In the genomic region with DNA sequence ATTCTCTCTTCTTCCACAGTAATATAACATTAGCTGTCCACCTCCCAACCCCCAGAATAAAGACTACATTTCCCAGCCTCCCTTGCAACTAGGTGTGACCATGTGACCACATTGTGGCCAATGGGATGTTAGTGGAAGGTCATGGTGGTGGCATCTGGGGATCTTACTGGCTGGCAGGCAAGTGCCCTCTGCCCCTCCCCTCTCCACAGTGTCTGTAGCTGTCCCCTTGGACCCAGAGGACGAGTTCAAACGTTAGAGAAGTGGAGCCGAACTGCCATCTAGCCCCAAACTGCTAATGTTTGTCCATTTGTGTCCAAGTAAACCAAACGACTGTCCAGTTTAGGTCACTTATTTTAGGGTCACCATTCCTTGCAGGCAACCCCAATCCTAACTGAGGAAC, we compare ENCODE assay signal across 8 cellular contexts. TPM values are rescaled to one million over a fixed set of nuclear protein-coding genes. Genes with fewer than 3 reads are reported as not detected.
A peak's percentile ranks its signal among the peaks of the same experiment; 100 is the strongest.
DNase-seq lines count a peak whose midpoint lies in the region; ATAC-seq, FAIRE-seq and TF ChIP-seq lines count a peak whose summit lies in the region.
"Had no signal": no experiment of that assay in that cellular context is flagged by ENCODE, and none has a peak within 500 bp of the region (broad histone marks: within the 10 kb centered on the region; RNA-seq: fewer than 3 reads in every experiment).

No MANE protein-coding gene starts in this region.

- no peaks in the 10 kb centered on the region for H3K9me3 ChIP-seq in DND-41 (ENCODE audit: insufficient read depth, low read length, severe bottlenecking)
- no peaks in the 10 kb centered on the region for H3K9me3 ChIP-seq in endothelial cell of umbilical vein (replicated peaks; ENCODE audit: control insufficient read depth, insufficient read depth, low read length)

- intact Hi-C loops in endothelial cell of umbilical vein (cut with micrococcal nuclease) = no loop called here

- no peak overlapping the region for H3K4me2 ChIP-seq in DND-41 (ENCODE audit: insufficient read depth, low read length)
- no peak overlapping the region for H3K4me2 ChIP-seq in endothelial cell of umbilical vein (ENCODE audit: insufficient read depth, low read length)

- peak; percentile 21 for DNase-seq in DND-41
- peak; percentile 92 for DNase-seq in SK-N-DZ (ENCODE audit: low spot score)
- DNase-seq in endothelial cell of umbilical vein (ENCODE audit: low read depth, low spot score) = peak; percentile 71
- DNase-seq in mucosa of gallbladder (ENCODE audit: low spot score) = peak; percentile 73

- peak; percentile 80 for FAIRE-seq in endothelial cell of umbilical vein (lab: Jason Lieb, UNC)

- H2AFZ ChIP-seq in DND-41 (ENCODE audit: low read depth, low read length) (no peak overlapping the region), endothelial cell of umbilical vein (ENCODE audit: low read depth, low read length) (no peak overlapping the region)

- H3K27ac ChIP-seq in DND-41 (ENCODE audit: low read length) (no peak overlapping the region), endothelial cell of umbilical vein (ENCODE audit: insufficient read depth, low read depth, low read length) (no peak overlapping the region)

- H3K4me3 ChIP-seq in DND-41 (ENCODE audit: low read depth in 1 of 2, low read length in 2 of 2) (no peak overlapping the region), endothelial cell of umbilical vein (replicated peaks in 1 of 3; ENCODE audit: insufficient read depth in 1 of 3, low read depth in 1 of 3, low read length in 3 of 3) (no peak overlapping the region)

- 0 out of 2 replicates have a peak, but pooled peaks cover 2% of the 10 kb centered on the region for H4K20me1 ChIP-seq in DND-41 (ENCODE audit: insufficient read depth, low read length)
- H4K20me1 ChIP-seq in endothelial cell of umbilical vein (replicated peaks; ENCODE audit: control insufficient read depth, extremely low read depth, insufficient read depth, low read length) = no peaks in the 10 kb centered on the region

- H3K79me2 ChIP-seq in DND-41 (ENCODE audit: insufficient read depth, low read length) (no peaks in the 10 kb centered on the region), endothelial cell of umbilical vein (ENCODE audit: control insufficient read depth, insufficient read depth, low read length) (no peaks in the 10 kb centered on the region)

- H3K36me3 ChIP-seq in DND-41 (ENCODE audit: insufficient read depth, low read length) (no peaks in the 10 kb centered on the region), endothelial cell of umbilical vein (ENCODE audit: control insufficient read depth in 2 of 2, extremely low read depth in 1 of 2, insufficient read depth in 2 of 2, low read length in 2 of 2) (no peaks in the 10 kb centered on the region)

- H3K9ac ChIP-seq in DND-41 (ENCODE audit: low read depth, low read length) (no peak overlapping the region), endothelial cell of umbilical vein (replicated peaks; ENCODE audit: extremely low read depth, insufficient read depth, low read length) (no peak overlapping the region)

- dilution Hi-C loops in endothelial cell of umbilical vein (cut with MboI; ENCODE audit: extremely low pct_ligation_motif_present, low sequenced_read_pairs) = no loop called here

- BruUV-seq in endothelial cell of umbilical vein (replicated peaks; lab: Mats Ljungman, UMichigan) = no TSS peak

- H3K4me1 ChIP-seq in DND-41 (ENCODE audit: insufficient read depth, low read length) = no peaks in the 10 kb centered on the region
- no peaks in the 10 kb centered on the region for H3K4me1 ChIP-seq in endothelial cell of umbilical vein (ENCODE audit: control insufficient read depth, extremely low read depth, insufficient read depth, low read length)

- CTCF ChIA-PET in endothelial cell of umbilical vein (lab: Charles Lee) = interaction anchor here (7.4 kb wide), 1 partner anchor 10 kb away, joined by 42 read pairs; no protein-coding TSS in a partner anchor

- peaks cover 3% of the 10 kb centered on the region for H3K27me3 ChIP-seq in DND-41 (ENCODE audit: insufficient read depth, low read length, poor library complexity)
- H3K27me3 ChIP-seq in endothelial cell of umbilical vein (ENCODE audit: control insufficient read depth in 2 of 2, insufficient read depth in 2 of 2, low read length in 2 of 2) = no peaks in the 10 kb centered on the region

- TF ChIP-seq CTCF in DND-41 (IDR thresholded peaks at IDR 0.05; ENCODE audit: borderline replicate concordance, extremely low read depth, low read length, poor library complexity, severe bottlenecking) = no peak
- no peak for TF ChIP-seq CTCF in endothelial cell of umbilical vein (IDR thresholded peaks at IDR 0.05; ENCODE audit: extremely low read depth in 1 of 2, insufficient read depth in 1 of 2, low read depth in 1 of 2, low read length in 2 of 2)

- POLR2A ChIA-PET in endothelial cell of umbilical vein (lab: Charles Lee) = no interaction called here

- no peak for TF ChIP-seq POLR2A in endothelial cell of umbilical vein (IDR thresholded peaks at IDR 0.05; ENCODE audit: low read depth, low read length)

- ATAC-seq in DND-41 (ENCODE audit: insufficient read depth, low read depth) (peak; percentile 71), HG02759 (IDR thresholded peaks at IDR 0.05; ENCODE audit: unreplicated experiment) (peak; percentile 56), HG03571 (IDR thresholded peaks at IDR 0.05; ENCODE audit: unreplicated experiment) (no peak), GM19023 (IDR thresholded peaks at IDR 0.05; ENCODE audit: unreplicated experiment) (no peak)

- no peaks in the 10 kb centered on the region for H3K9me1 ChIP-seq in endothelial cell of umbilical vein (replicated peaks; ENCODE audit: control insufficient read depth, extremely low read depth, insufficient read depth, low read length)

TF ChIP-seq in endothelial cell of umbilical vein, 7 proteins besides CTCF, POLR2A, EP300 and RAD21:
- TF ChIP-seq, protein P1, sequence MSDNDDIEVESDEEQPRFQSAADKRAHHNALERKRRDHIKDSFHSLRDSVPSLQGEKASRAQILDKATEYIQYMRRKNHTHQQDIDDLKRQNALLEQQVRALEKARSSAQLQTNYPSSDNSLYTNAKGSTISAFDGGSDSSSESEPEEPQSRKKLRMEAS (IDR thresholded peaks at IDR 0.05; ENCODE audit: insufficient read depth, insufficient read length) = peak; percentile 66
- no peak for TF ChIP-seq POLR2AphosphoS5 (IDR thresholded peaks at IDR 0.05; ENCODE audit: insufficient read depth, low read depth, low read length)
- no peak for TF ChIP-seq MYC (IDR thresholded peaks at IDR 0.05; ENCODE audit: low read depth, low read length)
- TF ChIP-seq FOS (IDR thresholded peaks at IDR 0.05; ENCODE audit: borderline replicate concordance, insufficient read depth, low read length) = no peak
- TF ChIP-seq GATA2 (IDR thresholded peaks at IDR 0.05; ENCODE audit: insufficient read depth, insufficient read length, low read depth, low read length) = no peak
- no peak for TF ChIP-seq EZH2 (IDR thresholded peaks at IDR 0.05; ENCODE audit: borderline replicate concordance, low read depth, low read length, severe bottlenecking)
- TF ChIP-seq JUN (IDR thresholded peaks at IDR 0.05; ENCODE audit: borderline replicate concordance, insufficient read depth, insufficient read length, low read depth) = no peak

RNA-seq across cellular contexts. Expression of gene KCNG4, which starts 26.6 kb away (rescaled TPM):
- not detected in 2 replicates for polyA plus RNA-seq in SK-N-DZ (2014; cell fraction: cytosol; rRNA removed)
- polyA plus RNA-seq in SK-N-DZ (2014; cell fraction: nucleus; rRNA removed) = not detected in 2 replicates
- total RNA-seq in endothelial cell of umbilical vein (not detected in 2 replicates), mucosa of gallbladder (not detected)
- polyA plus RNA-seq in endothelial cell of umbilical vein = not detected in 2 replicates
- polyA plus RNA-seq in endothelial cell of umbilical vein (2011; cell fraction: cytosol; rRNA removed) = not detected in 2 replicates
- polyA plus RNA-seq in endothelial cell of umbilical vein (2011; cell fraction: nucleus; rRNA removed) = not detected in 2 replicates
- polyA plus RNA-seq in endothelial cell of umbilical vein (2012) = not detected in 2 replicates
- polyA minus RNA-seq in endothelial cell of umbilical vein = not detected in 2 replicates
- not detected for polyA minus RNA-seq in endothelial cell of umbilical vein (2011; cell fraction: cytosol; rRNA and poly(A)+ RNA removed)
- not detected in 2 replicates for polyA minus RNA-seq in endothelial cell of umbilical vein (2011; cell fraction: nucleus; rRNA and poly(A)+ RNA removed)
- total RNA-seq: mononuclear cell had no signal

RNA-seq across cellular contexts. Expression of gene WFDC1, which starts 28.2 kb away (rescaled TPM):
- not detected in 2 replicates for polyA plus RNA-seq in SK-N-DZ (2014; cell fraction: cytosol; rRNA removed)
- not detected in 2 replicates for polyA plus RNA-seq in SK-N-DZ (2014; cell fraction: nucleus; rRNA removed)
- total RNA-seq in endothelial cell of umbilical vein (not detected in 2 replicates), mucosa of gallbladder (92.6 TPM)
- not detected in 2 replicates for polyA plus RNA-seq in endothelial cell of umbilical vein
- polyA plus RNA-seq in endothelial cell of umbilical vein (2011; cell fraction: cytosol; rRNA removed) = not detected in 2 replicates
- polyA plus RNA-seq in endothelial cell of umbilical vein (2011; cell fraction: nucleus; rRNA removed) = not detected in 2 replicates
- not detected in 2 replicates for polyA plus RNA-seq in endothelial cell of umbilical vein (2012)
- not detected in 2 replicates for polyA minus RNA-seq in endothelial cell of umbilical vein
- polyA minus RNA-seq in endothelial cell of umbilical vein (2011; cell fraction: cytosol; rRNA and poly(A)+ RNA removed) = not detected
- not detected in 2 replicates for polyA minus RNA-seq in endothelial cell of umbilical vein (2011; cell fraction: nucleus; rRNA and poly(A)+ RNA removed)

Comparison
In these comparisons a context has a peak if more than half of its experiments do, and no peak if none do; other contexts are left out.
1. ATAC-seq: peak in DND-41 (single experiment) and HG02759 (single experiment); none in HG03571 (single experiment) and GM19023 (single experiment).
2. DNase-seq: peak in every context shown above with its lines; median percentile 92 in SK-N-DZ; 73 in mucosa of gallbladder; 71 in endothelial cell of umbilical vein; 21 in DND-41.
3. RNA of gene WFDC1, which starts 28.2 kb away (total RNA-seq): 92.6 TPM in mucosa of gallbladder (single experiment); not detected in endothelial cell of umbilical vein; every median in the first group is over 10 times any median in the second.